ENCODE assay signal across 24 cellular contexts in the genomic region with DNA sequence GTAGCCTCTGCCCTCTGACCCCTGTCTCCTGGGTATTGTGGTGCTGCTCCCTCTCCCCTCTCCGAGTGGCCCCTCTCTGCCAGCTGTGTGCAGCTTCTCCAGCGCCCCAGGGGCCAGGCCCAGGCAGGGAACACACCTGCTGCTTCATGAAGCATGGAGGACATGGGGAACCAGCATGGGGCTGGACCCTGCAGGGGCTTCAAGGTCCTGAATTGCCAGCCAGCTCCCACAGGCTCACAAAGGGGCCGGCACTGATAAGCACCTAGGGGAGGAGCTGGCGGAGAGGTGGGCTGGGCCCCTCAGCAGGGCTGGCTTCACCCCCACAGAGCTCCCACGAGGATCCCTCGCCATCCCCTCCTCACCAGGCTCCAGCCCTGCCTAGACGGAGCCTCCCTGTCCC.
"Had no signal": no experiment of that assay in that cellular context is flagged by ENCODE, and none has a peak within 500 bp of the region (broad histone marks: within the 10 kb centered on the region; RNA-seq: fewer than 3 reads in every experiment).

No MANE protein-coding gene starts in this region.

- H3K4me3 ChIP-seq: ascending aorta, lower lobe of right lung, sigmoid colon, smooth muscle cell, testis, uterus had no signal

- H3K27me3 Mint-ChIP-seq: activated CD4-positive, alpha-beta T cell treated with anti-CD3 and anti-CD28 coated beads, Interleukin-2, amount 10 ng/mL, durations not matched to agents 7 days and 5 days had no signal

- H3K4me2 ChIP-seq: smooth muscle cell had no signal

- H3K27ac Mint-ChIP-seq: activated CD4-positive, alpha-beta T cell treated with anti-CD3 and anti-CD28 coated beads, Interleukin-2, amount 10 ng/mL, durations not matched to agents 7 days and 5 days; activated CD8-positive, alpha-beta T cell treated with anti-CD3 and anti-CD28 coated beads, Interleukin-2, amount 10 ng/mL, durations not matched to agents 7 days and 5 days; activated T-helper 1 cell treated with anti-CD3 and anti-CD28 coated beads, Interleukin-12 subunit alpha, Interleukin-12 subunit beta, Interleukin-2, Interleukin-4 antibody, amounts not matched to agents 30 ng/mL and 10 ng/mL and 1 ng/mL, durations not matched to agents 14 hours and 24 hours and 36 hours; naive B cell; stimulated activated naive B cell treated with anti-CD40 and anti-IgM and Interleukin-4, amounts not matched to agents 10 μg/mL and 1 μg/mL and 100 μg/mL, for 72 hours had no signal

- DNase-seq: activated CD4-positive, alpha-beta T cell treated with anti-CD3 and anti-CD28 coated beads, Interleukin-2, amount 10 ng/mL, durations not matched to agents 7 days and 5 days; activated CD8-positive, alpha-beta T cell treated with anti-CD3 and anti-CD28 coated beads, Interleukin-2, amount 10 ng/mL, durations not matched to agents 7 days and 5 days; activated gamma-delta T cell; activated naive CD4-positive, alpha-beta T cell treated with anti-CD3 and anti-CD28 coated beads, Interleukin-2, amount 50 U/mL, for 16 hours; brain microvascular endothelial cell; central memory CD4-positive, alpha-beta T cell; effector memory CD4-positive, alpha-beta T cell; foreskin melanocyte; hippocampal formation; naive B cell; occipital lobe; stimulated activated CD4-positive, alpha-beta T cell treated with anti-CD3 and anti-CD28 coated beads, Interleukin-2, amount 100 ng/mL, for 48 hours; stimulated activated CD8-positive, alpha-beta memory T cell treated with anti-CD3 and anti-CD28 coated beads, Interleukin-4, amount 100 ng/mL, for 48 hours; stimulated activated naive B cell treated with anti-CD40 and anti-IgM and Interleukin-4, amounts not matched to agents 10 μg/mL and 1 μg/mL and 100 μg/mL, for 72 hours; testis; trophoblast cell; uterus had no signal

- H3K27ac ChIP-seq: ascending aorta, brain microvascular endothelial cell, lower lobe of right lung, sigmoid colon, testis, uterus had no signal

- H3K27me3 ChIP-seq: ascending aorta, brain microvascular endothelial cell, sigmoid colon, testis, uterus had no signal

- H3K4me1 Mint-ChIP-seq: activated CD4-positive, alpha-beta T cell treated with anti-CD3 and anti-CD28 coated beads, Interleukin-2, amount 10 ng/mL, durations not matched to agents 7 days and 5 days; naive B cell had no signal

- ATAC-seq: activated CD4-positive, CD25-positive, alpha-beta regulatory T cell treated with anti-CD3 and anti-CD28 coated beads, Interleukin-2, amount 50 U/mL, for 24 hours; activated CD8-positive, alpha-beta T cell treated with anti-CD3 and anti-CD28 coated beads, Interleukin-2, amount 10 ng/mL, durations not matched to agents 7 days and 5 days; esophagus mucosa; lower lobe of right lung; stimulated activated naive B cell treated with anti-CD40 and anti-IgM and Interleukin-4, amounts not matched to agents 10 μg/mL and 1 μg/mL and 100 μg/mL, for 72 hours had no signal

- H3K4me3 Mint-ChIP-seq: activated CD4-positive, alpha-beta T cell treated with anti-CD3 and anti-CD28 coated beads, Interleukin-2, amount 10 ng/mL, durations not matched to agents 7 days and 5 days; activated CD8-positive, alpha-beta T cell treated with anti-CD3 and anti-CD28 coated beads, Interleukin-2, amount 10 ng/mL, durations not matched to agents 7 days and 5 days; activated T-helper 1 cell treated with anti-CD3 and anti-CD28 coated beads, Interleukin-12 subunit alpha, Interleukin-12 subunit beta, Interleukin-2, Interleukin-4 antibody, amounts not matched to agents 30 ng/mL and 10 ng/mL and 1 ng/mL, durations not matched to agents 14 hours and 24 hours and 36 hours; stimulated activated naive B cell treated with anti-CD40 and anti-IgM and Interleukin-4, amounts not matched to agents 10 μg/mL and 1 μg/mL and 100 μg/mL, for 72 hours had no signal

- H3K9me3 ChIP-seq: testis had no signal

- H3K4me1 ChIP-seq: lower lobe of right lung, testis, uterus had no signal

- H3K36me3 ChIP-seq: ascending aorta, brain microvascular endothelial cell, lower lobe of right lung, sigmoid colon, uterus had no signal
